Comparison of ENCODE assay signal across 9 cellular contexts in genomic region chrX:29478336-29479069, GRCh38.
A peak's percentile ranks its signal among the peaks of the same experiment; 100 is the strongest.
DNase-seq lines count a peak whose midpoint lies in the region; ATAC-seq and TF ChIP-seq lines count a peak whose summit lies in the region.
"Had no signal": no experiment of that assay in that cellular context is flagged by ENCODE, and none has a peak within 500 bp of the region (broad histone marks: within the 10 kb centered on the region; RNA-seq: fewer than 3 reads in every experiment).

No MANE protein-coding gene starts in this region.

- TF ChIP-seq CTCF in OCI-LY1 (IDR thresholded peaks at IDR 0.05; ENCODE audit: low read length) (peak; percentile 46), fibroblast of pulmonary artery (IDR thresholded peaks at IDR 0.05; ENCODE audit: low read length, missing control alignments) (peak; percentile 49), type B pancreatic cell (conservative IDR thresholded peaks at IDR 0.05) (peak; percentile 84)

- no peak overlapping the region for H2AFZ ChIP-seq in OCI-LY1 (ENCODE audit: low read length)

- H3K27me3 Mint-ChIP-seq in type B pancreatic cell: peaks cover 4% of the 10 kb centered on the region
- H3K27me3 Mint-ChIP-seq: activated naive CD4-positive, alpha-beta T cell treated with anti-CD3 and anti-CD28 coated beads, Interleukin-2, amount 50 U/mL, for 24 hours had no signal

- no peaks in the 10 kb centered on the region for H3K9me3 Mint-ChIP-seq in type B pancreatic cell
- H3K9me3 Mint-ChIP-seq: activated naive CD4-positive, alpha-beta T cell treated with anti-CD3 and anti-CD28 coated beads, Interleukin-2, amount 50 U/mL, for 24 hours had no signal

- no peaks in the 10 kb centered on the region for H3K9me3 ChIP-seq in OCI-LY1 (ENCODE audit: low read length)

- no peaks in the 10 kb centered on the region for H3K79me2 ChIP-seq in OCI-LY1 (ENCODE audit: insufficient read depth, low read length)

- no peak overlapping the region for H3K4me3 ChIP-seq in OCI-LY1 (ENCODE audit: low read depth, low read length, poor library complexity, severe bottlenecking)
- H3K4me3 ChIP-seq in fibroblast of pulmonary artery (replicated peaks; ENCODE audit: low read depth, low read length): no peak overlapping the region

- no peak overlapping the region for H3K27ac Mint-ChIP-seq in type B pancreatic cell
- H3K27ac Mint-ChIP-seq: activated naive CD4-positive, alpha-beta T cell treated with anti-CD3 and anti-CD28 coated beads, Interleukin-2, amount 50 U/mL, for 24 hours had no signal

- no peaks in the 10 kb centered on the region for H3K36me3 Mint-ChIP-seq in type B pancreatic cell
- H3K36me3 Mint-ChIP-seq: activated naive CD4-positive, alpha-beta T cell treated with anti-CD3 and anti-CD28 coated beads, Interleukin-2, amount 50 U/mL, for 24 hours had no signal

- H3K4me2 ChIP-seq in OCI-LY1 (ENCODE audit: low read length): no peak overlapping the region

- H3K9me2 ChIP-seq in OCI-LY1 (ENCODE audit: low read depth, low read length): no peaks in the 10 kb centered on the region

- H3K4me1 ChIP-seq in OCI-LY1 (ENCODE audit: insufficient read depth, low read length, severe bottlenecking): no peaks in the 10 kb centered on the region

- peaks cover 5% of the 10 kb centered on the region for H3K4me1 Mint-ChIP-seq in type B pancreatic cell (ENCODE audit: unreplicated experiment)
- H3K4me1 Mint-ChIP-seq: activated naive CD4-positive, alpha-beta T cell treated with anti-CD3 and anti-CD28 coated beads, Interleukin-2, amount 50 U/mL, for 24 hours had no signal

- H4K20me1 ChIP-seq in OCI-LY1 (ENCODE audit: insufficient read depth, low read length): no peaks in the 10 kb centered on the region

- H3K36me3 ChIP-seq in OCI-LY1 (ENCODE audit: insufficient read depth, low read length): no peaks in the 10 kb centered on the region

- peak overlapping the region; percentile 33 for H3K4me3 Mint-ChIP-seq in type B pancreatic cell
- H3K4me3 Mint-ChIP-seq: activated naive CD4-positive, alpha-beta T cell treated with anti-CD3 and anti-CD28 coated beads, Interleukin-2, amount 50 U/mL, for 24 hours had no signal

- peak; percentile 94 for ATAC-seq in GM19438 (IDR thresholded peaks at IDR 0.05; ENCODE audit: low read depth, unreplicated experiment)
- peak; percentile 89 for ATAC-seq in HG03196 (IDR thresholded peaks at IDR 0.05; ENCODE audit: unreplicated experiment)

- H3K27ac ChIP-seq in OCI-LY1 (ENCODE audit: low read depth, low read length, poor library complexity, severe bottlenecking): no peak overlapping the region

- DNase-seq in GM03348 (ENCODE audit: low spot score) (peak; percentile 51), fibroblast of pulmonary artery (ENCODE audit: low read depth) (peak; percentile 48), type B pancreatic cell (ENCODE audit: extremely low spot score, unreplicated experiment) (no peak), MV-4-11 (lab: John Stamatoyannopoulos, UW) (no peak)
- no peak for DNase-seq in activated CD4-positive, alpha-beta T cell treated with anti-CD3 and anti-CD28 coated beads for 48 hours

- no peaks in the 10 kb centered on the region for H3F3A ChIP-seq in OCI-LY1 (ENCODE audit: insufficient read depth, low read length)

- H3K9ac ChIP-seq in OCI-LY1 (ENCODE audit: low read length): no peak overlapping the region

- H3K27me3 ChIP-seq in OCI-LY1 (ENCODE audit: insufficient read depth, low read length): no peaks in the 10 kb centered on the region

Comparison
In these comparisons a context has a peak if more than half of its experiments do, and no peak if none do; other contexts are left out.
1. DNase-seq: peak in GM03348 (single experiment) and fibroblast of pulmonary artery (single experiment); none in type B pancreatic cell (single experiment), activated CD4-positive, alpha-beta T cell treated with anti-CD3 and anti-CD28 coated beads for 48 hours (single experiment) and MV-4-11 (single experiment).
2. Peak in every context shown above with its lines, with median percentiles within 50 percentile points of each other: CTCF ChIP-seq.